In genomic region chr7:78441737-78442136, GRCh38 we compare ENCODE assay signal across 22 cellular contexts.
DNase-seq lines count a peak whose midpoint lies in the region; ATAC-seq, FAIRE-seq and TF ChIP-seq lines count a peak whose summit lies in the region.
"Had no signal": no experiment of that assay in that cellular context is flagged by ENCODE, and none has a peak within 500 bp of the region (broad histone marks: within the 10 kb centered on the region; RNA-seq: fewer than 3 reads in every experiment).

No MANE protein-coding gene starts in this region.

- H3K4me1 ChIP-seq in endodermal cell (ENCODE audit: control insufficient read depth, insufficient read depth, low read length) = no peaks in the 10 kb centered on the region
- peaks cover 17% of the 10 kb centered on the region for H3K4me1 ChIP-seq in HepG2 (ENCODE audit: insufficient read depth, low read length)
- H3K4me1 ChIP-seq: Peyer's patch had no signal

- TF ChIP-seq CTCF in endodermal cell (conservative IDR thresholded peaks at IDR 0.05) = peak; percentile 59
- no peak for TF ChIP-seq CTCF in HepG2 (CRISPR knock-in tag; IDR thresholded peaks at IDR 0.05)

- H3K27me3 ChIP-seq in endodermal cell (ENCODE audit: control insufficient read depth, insufficient read depth, low read length, poor library complexity, severe bottlenecking) (no peaks in the 10 kb centered on the region), HepG2 (ENCODE audit: control insufficient read depth in 1 of 2, insufficient read depth in 2 of 2, low read length in 2 of 2) (no peaks in the 10 kb centered on the region)
- H3K27me3 ChIP-seq: Peyer's patch had no signal

- no peak for TF ChIP-seq RAD21 in HepG2 (CRISPR knock-in tag; IDR thresholded peaks at IDR 0.05)

- H3K27ac Mint-ChIP-seq in endodermal cell = no peak overlapping the region
- H3K27ac Mint-ChIP-seq: IgD-negative memory B cell; T-helper 1 cell treated with Interleukin-12 subunit alpha and Interleukin-12 subunit beta and Interleukin-4 antibody, amounts not matched to agents 30 μg/mL and 1 μg/mL, for 36 hours had no signal

- no TSS peak for BruUV-seq in HepG2 (replicated peaks; lab: Mats Ljungman, UMichigan)

- FAIRE-seq in HepG2 (lab: Jason Lieb, UNC) = no peak
- FAIRE-seq: GM12891, H54 had no signal

- ATAC-seq in HepG2 = no peak

- H3K9me3 Mint-ChIP-seq in endodermal cell = no peaks in the 10 kb centered on the region
- H3K9me3 Mint-ChIP-seq: T-helper 1 cell treated with Interleukin-12 subunit alpha and Interleukin-12 subunit beta and Interleukin-4 antibody, amounts not matched to agents 30 μg/mL and 1 μg/mL, for 36 hours had no signal

- H3K4me3 Mint-ChIP-seq in endodermal cell = no peak overlapping the region
- H3K4me3 Mint-ChIP-seq: IgD-negative memory B cell; T-helper 1 cell treated with Interleukin-12 subunit alpha and Interleukin-12 subunit beta and Interleukin-4 antibody, amounts not matched to agents 30 μg/mL and 1 μg/mL, for 36 hours had no signal

- TF ChIP-seq POLR2A in HepG2 (IDR thresholded peaks at IDR 0.05; ENCODE audit: insufficient read depth in 1 of 2, low read depth in 2 of 2, low read length in 2 of 2) = no peak

- H3K36me3 Mint-ChIP-seq in endodermal cell (ENCODE audit: low read depth) = no peaks in the 10 kb centered on the region
- H3K36me3 Mint-ChIP-seq: IgD-negative memory B cell had no signal

- intact Hi-C loops in HepG2 (cut with micrococcal nuclease; ENCODE audit: unreplicated experiment) = no loop called here

- no peaks in the 10 kb centered on the region for H4K20me1 ChIP-seq in HepG2 (ENCODE audit: insufficient read depth, low read length)

- CTCF ChIA-PET in HepG2 (lab: Yijun Ruan, JAX; ENCODE audit: low intra/inter-chr PET ratio, low total read pairs) = no interaction called here

- H3K9ac ChIP-seq in endodermal cell (ENCODE audit: extremely low read depth, low read length, poor library complexity, severe bottlenecking) (no peak overlapping the region), HepG2 (ENCODE audit: insufficient read depth, low read depth, low read length) (no peak overlapping the region)
- H3K9ac ChIP-seq: KMS-11 had no signal

- 80 to 81% methylated on average over 2 of the region's 2 CpGs for WGBS in endodermal cell (ENCODE audit: insufficient coverage in 1 of 2, insufficient read length in 1 of 2), 2 experiments
- WGBS in HepG2 (ENCODE audit: low lambda C conversion rate) = 23% methylated on average over 2 of the region's 2 CpGs

- H3K36me3 ChIP-seq in endodermal cell (ENCODE audit: control insufficient read depth, insufficient read depth, low read length) = no peaks in the 10 kb centered on the region
- no peaks in the 10 kb centered on the region for H3K36me3 ChIP-seq in HepG2 (replicated peaks in 1 of 2; ENCODE audit: control insufficient read depth in 1 of 2, insufficient read depth in 2 of 2, low read length in 2 of 2)
- H3K36me3 ChIP-seq: Peyer's patch had no signal

- no peaks in the 10 kb centered on the region for H3K79me2 ChIP-seq in HepG2 (ENCODE audit: insufficient read depth, low read length)

- no peak for TF ChIP-seq EP300 in HepG2 (IDR thresholded peaks at IDR 0.05; ENCODE audit: low read depth in 2 of 2, low read length in 2 of 2)
- TF ChIP-seq EP300 in HepG2 (CRISPR knock-in tag; IDR thresholded peaks at IDR 0.05; ENCODE audit: borderline replicate concordance) = no peak

- DNase-seq in NCI-H2171 treated with DMSO at 0.1 percent for 48 hours (lab: John Stamatoyannopoulos, UW) (peak; percentile 78), NCI-H2171 (lab: John Stamatoyannopoulos, UW) (no peak), NCI-H69 (lab: John Stamatoyannopoulos, UW) (peak; percentile 45), endodermal cell (no peak), HepG2 (ENCODE audit: low spot score) (no peak), NCI-H2196 treated with DMSO at 0.1 percent for 48 hours (lab: John Stamatoyannopoulos, UW; ENCODE audit: unreplicated experiment) (no peak)
- DNase-seq: DMS79 treated with DMSO at 0.1 percent for 48 hours, GF-D8, MM.1S, NCI-H2029, NCI-H345, NCI-H510A treated with DMSO at 0.1 percent for 48 hours, OCI-M1, Peyer's patch, SHP77 treated with DMSO at 0.1 percent for 48 hours, SW 1271 had no signal

- H3K9me3 ChIP-seq in endodermal cell (ENCODE audit: control insufficient read depth, low read length) = no peaks in the 10 kb centered on the region
- no peaks in the 10 kb centered on the region for H3K9me3 ChIP-seq in HepG2 (ENCODE audit: low read length)
- H3K9me3 ChIP-seq: Peyer's patch had no signal

- POLR2A ChIA-PET in HepG2 (lab: Yijun Ruan, JAX) = no interaction called here

- no peak overlapping the region for H2AFZ ChIP-seq in HepG2 (ENCODE audit: low read length)

- H3K4me3 ChIP-seq in endodermal cell (ENCODE audit: low read length) (no peak overlapping the region), HepG2 (replicated peaks in 1 of 3; ENCODE audit: insufficient read depth in 1 of 3, low read depth in 2 of 3, low read length in 3 of 3) (no peak overlapping the region)
- H3K4me3 ChIP-seq: Peyer's patch had no signal

- no peaks in the 10 kb centered on the region for H3K4me1 Mint-ChIP-seq in endodermal cell
- H3K4me1 Mint-ChIP-seq: IgD-negative memory B cell had no signal

- no peak overlapping the region for H3K4me2 ChIP-seq in HepG2 (ENCODE audit: low read depth, low read length)
- H3K4me2 ChIP-seq: KMS-11 had no signal

- no peaks in the 10 kb centered on the region for H3K27me3 Mint-ChIP-seq in endodermal cell (ENCODE audit: insufficient read depth)
- H3K27me3 Mint-ChIP-seq: IgD-negative memory B cell had no signal

- H3K27ac ChIP-seq in endodermal cell (ENCODE audit: low read depth, low read length) (no peak overlapping the region), temporal lobe (ENCODE audit: low read depth, low read length) (peak overlapping the region; percentile 8), HepG2 (ENCODE audit: extremely low read length, insufficient read depth, low read length) (no peak overlapping the region)
- H3K27ac ChIP-seq: KMS-11, Peyer's patch had no signal

- in situ Hi-C loops in HepG2 (cut with HindIII; ENCODE audit: extremely low pct_ligation_motif_present, low pct_unique_long_range_greater_than_20kb) = no loop called here

TF ChIP-seq in HepG2, 621 proteins besides CTCF, POLR2A, EP300 and RAD21:
- TF ChIP-seq TP53 (CRISPR knock-in tag; conservative IDR thresholded peaks at IDR 0.05) (no peak), MZF1 (CRISPR knock-in tag; IDR thresholded peaks at IDR 0.05; ENCODE audit: borderline replicate concordance) (no peak), FOXA3 (CRISPR knock-in tag; IDR thresholded peaks at IDR 0.05) (no peak)
- TF ChIP-seq, protein P1, sequence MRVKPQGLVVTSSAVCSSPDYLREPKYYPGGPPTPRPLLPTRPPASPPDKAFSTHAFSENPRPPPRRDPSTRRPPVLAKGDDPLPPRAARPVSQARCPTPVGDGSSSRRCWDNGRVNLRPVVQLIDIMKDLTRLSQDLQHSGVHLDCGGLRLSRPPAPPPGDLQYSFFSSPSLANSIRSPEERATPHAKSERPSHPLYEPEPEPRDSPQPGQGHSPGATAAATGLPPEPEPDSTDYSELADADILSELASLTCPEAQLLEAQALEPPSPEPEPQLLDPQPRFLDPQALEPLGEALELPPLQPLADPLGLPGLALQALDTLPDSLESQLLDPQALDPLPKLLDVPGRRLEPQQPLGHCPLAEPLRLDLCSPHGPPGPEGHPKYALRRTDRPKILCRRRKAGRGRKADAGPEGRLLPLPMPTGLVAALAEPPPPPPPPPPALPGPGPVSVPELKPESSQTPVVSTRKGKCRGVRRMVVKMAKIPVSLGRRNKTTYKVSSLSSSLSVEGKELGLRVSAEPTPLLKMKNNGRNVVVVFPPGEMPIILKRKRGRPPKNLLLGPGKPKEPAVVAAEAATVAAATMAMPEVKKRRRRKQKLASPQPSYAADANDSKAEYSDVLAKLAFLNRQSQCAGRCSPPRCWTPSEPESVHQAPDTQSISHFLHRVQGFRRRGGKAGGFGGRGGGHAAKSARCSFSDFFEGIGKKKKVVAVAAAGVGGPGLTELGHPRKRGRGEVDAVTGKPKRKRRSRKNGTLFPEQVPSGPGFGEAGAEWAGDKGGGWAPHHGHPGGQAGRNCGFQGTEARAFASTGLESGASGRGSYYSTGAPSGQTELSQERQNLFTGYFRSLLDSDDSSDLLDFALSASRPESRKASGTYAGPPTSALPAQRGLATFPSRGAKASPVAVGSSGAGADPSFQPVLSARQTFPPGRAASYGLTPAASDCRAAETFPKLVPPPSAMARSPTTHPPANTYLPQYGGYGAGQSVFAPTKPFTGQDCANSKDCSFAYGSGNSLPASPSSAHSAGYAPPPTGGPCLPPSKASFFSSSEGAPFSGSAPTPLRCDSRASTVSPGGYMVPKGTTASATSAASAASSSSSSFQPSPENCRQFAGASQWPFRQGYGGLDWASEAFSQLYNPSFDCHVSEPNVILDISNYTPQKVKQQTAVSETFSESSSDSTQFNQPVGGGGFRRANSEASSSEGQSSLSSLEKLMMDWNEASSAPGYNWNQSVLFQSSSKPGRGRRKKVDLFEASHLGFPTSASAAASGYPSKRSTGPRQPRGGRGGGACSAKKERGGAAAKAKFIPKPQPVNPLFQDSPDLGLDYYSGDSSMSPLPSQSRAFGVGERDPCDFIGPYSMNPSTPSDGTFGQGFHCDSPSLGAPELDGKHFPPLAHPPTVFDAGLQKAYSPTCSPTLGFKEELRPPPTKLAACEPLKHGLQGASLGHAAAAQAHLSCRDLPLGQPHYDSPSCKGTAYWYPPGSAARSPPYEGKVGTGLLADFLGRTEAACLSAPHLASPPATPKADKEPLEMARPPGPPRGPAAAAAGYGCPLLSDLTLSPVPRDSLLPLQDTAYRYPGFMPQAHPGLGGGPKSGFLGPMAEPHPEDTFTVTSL (CRISPR knock-in tag; IDR thresholded peaks at IDR 0.05; ENCODE audit: borderline replicate concordance) = no peak

Comparison
In these comparisons a context has a peak if more than half of its experiments do, and no peak if none do; other contexts are left out.
1. DNase-seq: peak in NCI-H2171 treated with DMSO at 0.1 percent for 48 hours (single experiment) and NCI-H69 (single experiment); none in NCI-H2171 (single experiment), endodermal cell (single experiment), HepG2 (single experiment) and NCI-H2196 treated with DMSO at 0.1 percent for 48 hours (single experiment).